ENCODE assay signal across 9 cellular contexts in the genomic region with DNA sequence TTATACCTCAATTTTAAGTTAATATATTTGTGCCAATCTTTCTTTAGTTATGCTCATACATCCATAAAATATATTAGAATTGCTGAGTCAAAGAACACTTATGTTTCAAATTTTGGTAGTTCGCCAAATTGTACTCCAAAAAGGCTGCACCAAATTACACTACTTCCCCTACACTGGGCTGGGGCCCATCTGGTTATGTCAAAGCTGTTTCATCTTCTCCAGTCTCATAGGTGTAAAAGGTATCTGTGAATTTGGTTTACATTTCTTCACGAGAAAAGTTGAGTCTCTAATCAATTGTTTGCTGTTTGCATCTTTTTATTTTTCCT. TPM values are rescaled to one million over a fixed set of nuclear protein-coding genes. Genes with fewer than 3 reads are reported as not detected.
DNase-seq lines count a peak whose midpoint lies in the region; ATAC-seq and TF ChIP-seq lines count a peak whose summit lies in the region.
"Had no signal": no experiment of that assay in that cellular context is flagged by ENCODE, and none has a peak within 500 bp of the region (broad histone marks: within the 10 kb centered on the region; RNA-seq: fewer than 3 reads in every experiment).

No MANE protein-coding gene starts in this region.

- H4K20me1 ChIP-seq in neural cell (ENCODE audit: insufficient read depth) = no peaks in the 10 kb centered on the region

- peak overlapping the region; percentile 74 to 93 (median 90) for H3K27ac Mint-ChIP-seq in CD4-positive, CD25-positive, alpha-beta regulatory T cell

- H3K27me3 Mint-ChIP-seq in CD4-positive, CD25-positive, alpha-beta regulatory T cell = peaks cover 12% of the 10 kb centered on the region

- H3F3A ChIP-seq in neural cell (ENCODE audit: insufficient read depth, low read length, poor library complexity, severe bottlenecking) = no peaks in the 10 kb centered on the region

- no peaks in the 10 kb centered on the region for H3K9me2 ChIP-seq in neural cell (ENCODE audit: insufficient read depth, low read length)

- intact Hi-C loops in colonic mucosa (cut with DNase I) = loop anchor here (5.0 to 10.0 kb wide), 2 partner anchors 193 to 495 kb away; no protein-coding TSS in a partner anchor

- TF ChIP-seq RAD21 in neural cell (conservative IDR thresholded peaks at IDR 0.05) = no peak

- H3K79me2 ChIP-seq in neural cell (replicated peaks; ENCODE audit: insufficient read depth, low read length) = peaks cover 15% of the 10 kb centered on the region

- H3K4me1 Mint-ChIP-seq in CD4-positive, CD25-positive, alpha-beta regulatory T cell = peaks cover 24 to 59% (median 37%) of the 10 kb centered on the region in 4 donors

- H3K4me3 ChIP-seq in CD4-positive, CD25-positive, alpha-beta regulatory T cell (ENCODE audit: low read depth, low read length) = peak overlapping the region; percentile 91
- peak overlapping the region; percentile 90 for H3K4me3 ChIP-seq in MG63
- peak overlapping the region; percentile 81 for H3K4me3 ChIP-seq in colonic mucosa
- peak overlapping the region; percentile 77 for H3K4me3 ChIP-seq in neural cell (ENCODE audit: low read length)

- H3K36me3 Mint-ChIP-seq in CD4-positive, CD25-positive, alpha-beta regulatory T cell = no peaks in the 10 kb centered on the region

- TF ChIP-seq EP300 in neural cell (conservative IDR thresholded peaks at IDR 0.05; ENCODE audit: poor library complexity, severe bottlenecking) = no peak

- peak overlapping the region; percentile 94 to 97 (median 96) for H3K4me3 Mint-ChIP-seq in CD4-positive, CD25-positive, alpha-beta regulatory T cell

- H3K27me3 ChIP-seq in CD4-positive, CD25-positive, alpha-beta regulatory T cell (ENCODE audit: control insufficient read depth, insufficient read depth, low read length) = peaks cover 5% of the 10 kb centered on the region
- H3K27me3 ChIP-seq in MG63 = no peaks in the 10 kb centered on the region
- H3K27me3 ChIP-seq in colonic mucosa = no peaks in the 10 kb centered on the region
- no peaks in the 10 kb centered on the region for H3K27me3 ChIP-seq in neural cell (ENCODE audit: insufficient read depth, low read depth, low read length)

- peaks cover 0 to 1% (median 0%) of the 10 kb centered on the region in 7 donors for H3K9me3 Mint-ChIP-seq in CD4-positive, CD25-positive, alpha-beta regulatory T cell

- peak overlapping the region; percentile 73 for H3K27ac ChIP-seq in CD4-positive, CD25-positive, alpha-beta regulatory T cell (ENCODE audit: insufficient read depth, low read length, poor library complexity, severe bottlenecking)
- H3K27ac ChIP-seq in colonic mucosa = no peak overlapping the region
- H3K27ac ChIP-seq in neural cell (ENCODE audit: low read length) = peak overlapping the region; percentile 81

- no peak for ATAC-seq in CD4-positive, CD25-positive, alpha-beta regulatory T cell (ENCODE audit: low read depth in 2 of 2)

- no peaks in the 10 kb centered on the region for H3K36me3 ChIP-seq in CD4-positive, CD25-positive, alpha-beta regulatory T cell (ENCODE audit: control insufficient read depth, insufficient read depth, low read length)
- H3K36me3 ChIP-seq in MG63 = peaks cover 10% of the 10 kb centered on the region
- no peaks in the 10 kb centered on the region for H3K36me3 ChIP-seq in colonic mucosa
- H3K36me3 ChIP-seq in neural cell (ENCODE audit: insufficient read depth, low read length) = no peaks in the 10 kb centered on the region

- peak overlapping the region; percentile 70 for H3K4me2 ChIP-seq in neural cell (ENCODE audit: low read length)

- H2AFZ ChIP-seq in neural cell (ENCODE audit: low read depth, low read length) = peak overlapping the region; percentile 15

- peaks cover 22% of the 10 kb centered on the region for H3K4me1 ChIP-seq in CD4-positive, CD25-positive, alpha-beta regulatory T cell (ENCODE audit: control insufficient read depth, insufficient read depth, low read length, poor library complexity, severe bottlenecking)
- H3K4me1 ChIP-seq in colonic mucosa = no peaks in the 10 kb centered on the region

- no peaks in the 10 kb centered on the region for H3K9me3 ChIP-seq in CD4-positive, CD25-positive, alpha-beta regulatory T cell (ENCODE audit: control insufficient read depth in 2 of 2, low read length in 2 of 2)
- H3K9me3 ChIP-seq in MG63 (no peaks in the 10 kb centered on the region; the same call in 1 of the 2 replicates), colonic mucosa (no peaks in the 10 kb centered on the region), neural cell (ENCODE audit: low read length) (no peaks in the 10 kb centered on the region)
- H3K9me3 ChIP-seq: mucosa of descending colon had no signal

- TF ChIP-seq CTCF in colonic mucosa (IDR thresholded peaks at IDR 0.05) (no peak), neural cell (IDR thresholded peaks at IDR 0.05; ENCODE audit: poor library complexity, severe bottlenecking) (no peak)

- H3K9ac ChIP-seq in colonic mucosa (ENCODE audit: low read depth in 2 of 2, low read length in 2 of 2) = no peak overlapping the region
- H3K9ac ChIP-seq in neural cell (ENCODE audit: low read length) = peak overlapping the region; percentile 80

- DNase-seq in CD4-positive, CD25-positive, alpha-beta regulatory T cell = no peak
- DNase-seq in MG63 (no peak), colonic mucosa (no peak), NCI-H146 treated with DMSO at 0.1 percent for 48 hours (lab: John Stamatoyannopoulos, UW; ENCODE audit: unreplicated experiment) (no peak), GDM1 (lab: John Stamatoyannopoulos, UW) (no peak)
- no peak for DNase-seq in stimulated activated naive CD4-positive, alpha-beta T cell treated with Interleukin-2 at 50 U/mL for 16 hours (lab: John Stamatoyannopoulos, UW)
- no peak for DNase-seq in activated CD8-positive, alpha-beta memory T cell treated with anti-CD3 and anti-CD28 coated beads, Interleukin-2, amount 50 U/mL, for 48 hours

TF ChIP-seq in neural cell, 6 proteins besides CTCF, POLR2A, EP300 and RAD21:
- no peak for TF ChIP-seq EZH2 (IDR thresholded peaks at IDR 0.05; ENCODE audit: borderline replicate concordance, insufficient read depth, low read length, poor library complexity, severe bottlenecking)
- no peak for TF ChIP-seq MXI1 (conservative IDR thresholded peaks at IDR 0.05; ENCODE audit: poor library complexity, severe bottlenecking)
- TF ChIP-seq, protein P1, sequence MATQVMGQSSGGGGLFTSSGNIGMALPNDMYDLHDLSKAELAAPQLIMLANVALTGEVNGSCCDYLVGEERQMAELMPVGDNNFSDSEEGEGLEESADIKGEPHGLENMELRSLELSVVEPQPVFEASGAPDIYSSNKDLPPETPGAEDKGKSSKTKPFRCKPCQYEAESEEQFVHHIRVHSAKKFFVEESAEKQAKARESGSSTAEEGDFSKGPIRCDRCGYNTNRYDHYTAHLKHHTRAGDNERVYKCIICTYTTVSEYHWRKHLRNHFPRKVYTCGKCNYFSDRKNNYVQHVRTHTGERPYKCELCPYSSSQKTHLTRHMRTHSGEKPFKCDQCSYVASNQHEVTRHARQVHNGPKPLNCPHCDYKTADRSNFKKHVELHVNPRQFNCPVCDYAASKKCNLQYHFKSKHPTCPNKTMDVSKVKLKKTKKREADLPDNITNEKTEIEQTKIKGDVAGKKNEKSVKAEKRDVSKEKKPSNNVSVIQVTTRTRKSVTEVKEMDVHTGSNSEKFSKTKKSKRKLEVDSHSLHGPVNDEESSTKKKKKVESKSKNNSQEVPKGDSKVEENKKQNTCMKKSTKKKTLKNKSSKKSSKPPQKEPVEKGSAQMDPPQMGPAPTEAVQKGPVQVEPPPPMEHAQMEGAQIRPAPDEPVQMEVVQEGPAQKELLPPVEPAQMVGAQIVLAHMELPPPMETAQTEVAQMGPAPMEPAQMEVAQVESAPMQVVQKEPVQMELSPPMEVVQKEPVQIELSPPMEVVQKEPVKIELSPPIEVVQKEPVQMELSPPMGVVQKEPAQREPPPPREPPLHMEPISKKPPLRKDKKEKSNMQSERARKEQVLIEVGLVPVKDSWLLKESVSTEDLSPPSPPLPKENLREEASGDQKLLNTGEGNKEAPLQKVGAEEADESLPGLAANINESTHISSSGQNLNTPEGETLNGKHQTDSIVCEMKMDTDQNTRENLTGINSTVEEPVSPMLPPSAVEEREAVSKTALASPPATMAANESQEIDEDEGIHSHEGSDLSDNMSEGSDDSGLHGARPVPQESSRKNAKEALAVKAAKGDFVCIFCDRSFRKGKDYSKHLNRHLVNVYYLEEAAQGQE (IDR thresholded peaks at IDR 0.05; ENCODE audit: borderline replicate concordance) = no peak
- no peak for TF ChIP-seq SMC3 (conservative IDR thresholded peaks at IDR 0.05; ENCODE audit: poor library complexity)
- TF ChIP-seq POLR2AphosphoS5 (IDR thresholded peaks at IDR 0.05) = no peak

RNA-seq across cellular contexts. Expression of a gene that starts 0.7 kb away (rescaled TPM):
- 0.25 TPM for total RNA-seq in CD4-positive, CD25-positive, alpha-beta regulatory T cell
- 1 to 10 TPM in 1 of 4 donors, under 1 TPM in 3; 0.08 to 1.1 (median 0.14) TPM for polyA plus RNA-seq in CD4-positive, CD25-positive, alpha-beta regulatory T cell
- total RNA-seq in MG63 (2014; rRNA removed; shearing (Covaris generic); ENCODE audit: low replicate concordance) = 2.0 and 3.3 TPM in 2 replicates
- 1 to 10 TPM; 4.1 to 5.3 TPM for total RNA-seq in colonic mucosa
- polyA plus RNA-seq in neural cell = 3.8 and 4.1 TPM in 2 replicates
- 11.7 and 16.9 TPM in 2 replicates for polyA minus RNA-seq in neural cell
